In the genomic region with DNA sequence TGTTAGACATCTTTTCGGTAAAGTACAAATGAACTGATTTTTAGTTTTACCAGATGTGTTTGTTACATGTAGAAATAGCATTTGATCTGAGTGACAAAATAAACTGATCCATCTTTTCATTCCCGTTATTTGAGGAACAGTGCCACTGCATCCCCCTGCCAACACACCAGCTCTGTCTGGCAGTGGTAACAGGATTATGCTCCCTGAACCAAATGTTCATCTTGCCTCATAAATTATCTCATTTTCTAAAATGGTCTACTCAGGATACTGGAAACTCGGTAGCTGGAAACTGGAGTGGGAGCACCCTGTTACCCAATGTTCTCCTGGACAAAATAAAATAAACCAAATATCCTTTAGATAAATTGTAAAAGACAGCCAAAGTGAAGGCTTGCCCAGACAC, we compare ENCODE assay signal across 30 cellular contexts.
"Had no signal": no experiment of that assay in that cellular context is flagged by ENCODE, and none has a peak within 500 bp of the region (broad histone marks: within the 10 kb centered on the region; RNA-seq: fewer than 3 reads in every experiment).

No MANE protein-coding gene starts in this region.

- FAIRE-seq: bronchial epithelial cell, colon had no signal

- H3K4me1 ChIP-seq: ascending aorta, esophagus squamous epithelium had no signal

- H3K9me3 Mint-ChIP-seq: activated T-cell treated with anti-CD3 and anti-CD28 coated beads, Interleukin-2, amount 50 U/mL, for 24 hours had no signal

- H3K9me3 ChIP-seq: ascending aorta, esophagus squamous epithelium, gastroesophageal sphincter, heart right ventricle had no signal

- H3K4me3 Mint-ChIP-seq: activated CD4-positive, alpha-beta memory T cell treated with anti-CD3 and anti-CD28 coated beads, Interleukin-2, amount 10 ng/mL, durations not matched to agents 7 days and 5 days; activated CD4-positive, alpha-beta T cell treated with anti-CD3 and anti-CD28 coated beads, Interleukin-2, amount 10 ng/mL, durations not matched to agents 7 days and 5 days; activated naive CD4-positive, alpha-beta T cell treated with anti-CD3 and anti-CD28 coated beads, Interleukin-2, amount 10 ng/mL, durations not matched to agents 7 days and 5 days; activated naive CD8-positive, alpha-beta T cell treated with anti-CD3 and anti-CD28 coated beads, Interleukin-2, amount 10 ng/mL, durations not matched to agents 7 days and 5 days; activated T-cell treated with anti-CD3 and anti-CD28 coated beads, Interleukin-2, amount 50 U/mL, for 24 hours; activated T-cell treated with anti-CD3 and anti-CD28 coated beads, Interleukin-2, amount 50 U/mL, for 72 hours; effector memory CD8-positive, alpha-beta T cell had no signal

- H3K4me1 Mint-ChIP-seq: activated CD4-positive, alpha-beta memory T cell treated with anti-CD3 and anti-CD28 coated beads, Interleukin-2, amount 10 ng/mL, durations not matched to agents 7 days and 5 days; activated CD4-positive, alpha-beta T cell treated with anti-CD3 and anti-CD28 coated beads, Interleukin-2, amount 10 ng/mL, durations not matched to agents 7 days and 5 days; activated naive CD4-positive, alpha-beta T cell treated with anti-CD3 and anti-CD28 coated beads, Interleukin-2, amount 10 ng/mL, durations not matched to agents 7 days and 5 days; activated naive CD8-positive, alpha-beta T cell treated with anti-CD3 and anti-CD28 coated beads, Interleukin-2, amount 10 ng/mL, durations not matched to agents 7 days and 5 days had no signal

- ATAC-seq: activated naive CD4-positive, alpha-beta T cell treated with anti-CD3 and anti-CD28 coated beads, Interleukin-2, amount 50 U/mL, for 72 hours; activated T-cell treated with anti-CD3 and anti-CD28 coated beads, Interleukin-2, amount 50 U/mL, for 72 hours; effector memory CD8-positive, alpha-beta T cell; gastroesophageal sphincter had no signal

- H3K27ac Mint-ChIP-seq: activated CD4-positive, alpha-beta memory T cell treated with anti-CD3 and anti-CD28 coated beads, Interleukin-2, amount 10 ng/mL, durations not matched to agents 7 days and 5 days; activated CD4-positive, alpha-beta T cell treated with anti-CD3 and anti-CD28 coated beads, Interleukin-2, amount 10 ng/mL, durations not matched to agents 7 days and 5 days; activated naive CD4-positive, alpha-beta T cell treated with anti-CD3 and anti-CD28 coated beads, Interleukin-2, amount 10 ng/mL, durations not matched to agents 7 days and 5 days; activated naive CD4-positive, alpha-beta T cell treated with anti-CD3 and anti-CD28 coated beads, Interleukin-2, amount 50 U/mL, for 72 hours; activated naive CD8-positive, alpha-beta T cell treated with anti-CD3 and anti-CD28 coated beads, Interleukin-2, amount 10 ng/mL, durations not matched to agents 7 days and 5 days; activated T-cell treated with anti-CD3 and anti-CD28 coated beads, Interleukin-2, amount 50 U/mL, for 24 hours; activated T-cell treated with anti-CD3 and anti-CD28 coated beads, Interleukin-2, amount 50 U/mL, for 72 hours; effector memory CD8-positive, alpha-beta T cell had no signal

- H3K27me3 Mint-ChIP-seq: activated CD4-positive, alpha-beta memory T cell treated with anti-CD3 and anti-CD28 coated beads, Interleukin-2, amount 10 ng/mL, durations not matched to agents 7 days and 5 days; activated CD4-positive, alpha-beta T cell treated with anti-CD3 and anti-CD28 coated beads, Interleukin-2, amount 10 ng/mL, durations not matched to agents 7 days and 5 days; activated naive CD4-positive, alpha-beta T cell treated with anti-CD3 and anti-CD28 coated beads, Interleukin-2, amount 10 ng/mL, durations not matched to agents 7 days and 5 days; activated naive CD8-positive, alpha-beta T cell treated with anti-CD3 and anti-CD28 coated beads, Interleukin-2, amount 10 ng/mL, durations not matched to agents 7 days and 5 days; activated T-cell treated with anti-CD3 and anti-CD28 coated beads, Interleukin-2, amount 50 U/mL, for 24 hours; effector memory CD8-positive, alpha-beta T cell had no signal

- H3K27me3 ChIP-seq: ascending aorta, brain microvascular endothelial cell, esophagus squamous epithelium, gastroesophageal sphincter, heart right ventricle, hepatocyte had no signal

- H3K36me3 Mint-ChIP-seq: activated naive CD4-positive, alpha-beta T cell treated with anti-CD3 and anti-CD28 coated beads, Interleukin-2, amount 10 ng/mL, durations not matched to agents 7 days and 5 days; activated naive CD4-positive, alpha-beta T cell treated with anti-CD3 and anti-CD28 coated beads, Interleukin-2, amount 50 U/mL, for 72 hours; activated naive CD8-positive, alpha-beta T cell treated with anti-CD3 and anti-CD28 coated beads, Interleukin-2, amount 10 ng/mL, durations not matched to agents 7 days and 5 days had no signal

- H3K4me3 ChIP-seq: ascending aorta, esophagus squamous epithelium, gastroesophageal sphincter, heart right ventricle, hepatocyte had no signal

- DNase-seq: activated CD4-positive, alpha-beta memory T cell treated with anti-CD3 and anti-CD28 coated beads, Interleukin-2, amount 10 ng/mL, durations not matched to agents 7 days and 5 days; activated CD4-positive, alpha-beta T cell treated with anti-CD3 and anti-CD28 coated beads for 1 hour; activated CD4-positive, alpha-beta T cell treated with anti-CD3 and anti-CD28 coated beads for 4 hours; activated CD4-positive, alpha-beta T cell treated with anti-CD3 and anti-CD28 coated beads, Interleukin-2, amount 10 ng/mL, durations not matched to agents 7 days and 5 days; activated CD4-positive, alpha-beta T cell treated with anti-CD3 and anti-CD28 coated beads, Interleukin-2, amount 50 U/mL, for 4 hours; activated CD8-positive, alpha-beta memory T cell treated with anti-CD3 and anti-CD28 coated beads, Interleukin-2, amount 50 U/mL, for 48 hours; activated gamma-delta T cell; activated naive CD4-positive, alpha-beta T cell; activated naive CD4-positive, alpha-beta T cell treated with anti-CD3 and anti-CD28 coated beads, Interleukin-2, amount 10 ng/mL, durations not matched to agents 7 days and 5 days; activated naive CD8-positive, alpha-beta T cell treated with anti-CD3 and anti-CD28 coated beads, Interleukin-2, amount 10 ng/mL, durations not matched to agents 7 days and 5 days; activated T-cell treated with anti-CD3 and anti-CD28 coated beads for 4 hours; activated T-cell treated with anti-CD3 and anti-CD28 coated beads, Interleukin-2, amount 50 U/mL, for 24 hours; activated T-cell treated with anti-CD3 and anti-CD28 coated beads, Interleukin-2, amount 50 U/mL, for 72 hours; brain microvascular endothelial cell; caudate nucleus; cortex of kidney; dermis blood vessel endothelial cell; effector CD4-positive, alpha-beta T cell; effector memory CD8-positive, alpha-beta T cell; erythroblast; esophagus squamous epithelium; foreskin melanocyte; heart right ventricle; T-helper 2 cell had no signal

- H3K36me3 ChIP-seq: brain microvascular endothelial cell had no signal
